Comparison of ENCODE assay signal across 26 cellular contexts in genomic region chr14:56000846-56001245, GRCh38.
"Had no signal": no experiment of that assay in that cellular context is flagged by ENCODE, and none has a peak within 500 bp of the region (broad histone marks: within the 10 kb centered on the region; RNA-seq: fewer than 3 reads in every experiment).

No MANE protein-coding gene starts in this region.

- H3K4me2 ChIP-seq: PC-9 had no signal

- H3K27me3 ChIP-seq: Peyer's patch, SJCRH30 had no signal

- H3K27ac ChIP-seq: PC-9, Peyer's patch, SJCRH30 had no signal

- H3K4me3 Mint-ChIP-seq: IgD-negative memory B cell had no signal

- H3K4me3 ChIP-seq: PC-9, Peyer's patch, SJCRH30 had no signal

- DNase-seq: Kasumi-1; KG1; MM.1S; MV-4-11; NCI-H1092 treated with DMSO at 0.1 percent for 48 hours; NCI-H1436; NCI-H187; NCI-H2029; NCI-H2081 treated with DMSO at 0.1 percent for 48 hours; NCI-H2171; NCI-H226; NCI-H446; NCI-H510A; NCI-H524 treated with DMSO at 0.1 percent for 48 hours; NCI-H69; NCI-H774; NK-92 treated with Interleukin-12 subunit alpha and Interleukin-12 subunit beta, amount 100 ng/mL, for 24 hours; OCI-M1; PC-9; Peyer's patch; SHP77 treated with DMSO at 0.1 percent for 48 hours; SJCRH30; T-helper 1 cell had no signal

- ATAC-seq: Right ventricle myocardium inferior, SK-N-SH treated with all-trans-retinoic acid at 6 μM for 48 hours had no signal

- H3K36me3 ChIP-seq: Peyer's patch, SJCRH30 had no signal

- H3K27ac Mint-ChIP-seq: IgD-negative memory B cell had no signal

- H3K4me1 ChIP-seq: SJCRH30 had no signal

- H3K9me3 ChIP-seq: Peyer's patch, SJCRH30 had no signal

- H3K36me3 Mint-ChIP-seq: IgD-negative memory B cell had no signal

- H2AFZ ChIP-seq: PC-9 had no signal
